Comparison of ENCODE assay signal across 13 cellular contexts in genomic region chr19:44603201-44603945, GRCh38. TPM values are rescaled to one million over a fixed set of nuclear protein-coding genes. Genes with fewer than 3 reads are reported as not detected.
A peak's percentile ranks its signal among the peaks of the same experiment; 100 is the strongest.
DNase-seq lines count a peak whose midpoint lies in the region; ATAC-seq, FAIRE-seq and TF ChIP-seq lines count a peak whose summit lies in the region.
"Had no signal": no experiment of that assay in that cellular context is flagged by ENCODE, and none has a peak within 500 bp of the region (broad histone marks: within the 10 kb centered on the region; RNA-seq: fewer than 3 reads in every experiment).

No MANE protein-coding gene starts in this region.

- H3K4me1 ChIP-seq in GM23248 (ENCODE audit: insufficient read depth) (peaks cover 38% of the 10 kb centered on the region), small intestine (ENCODE audit: control insufficient read depth in 2 of 2, insufficient read depth in 1 of 2, low read depth in 1 of 2, low read length in 1 of 2) (peaks cover 0 to 5% of the 10 kb centered on the region in 2 donors)

- no peak for FAIRE-seq in small intestine (lab: Jason Lieb, UNC)

- H3K27ac ChIP-seq in GM23248 (peak overlapping the region; percentile 64), small intestine (ENCODE audit: low read depth in 1 of 2, low read length in 1 of 2) (peak overlapping the region in 1 of 2 donors; percentile 60)

- peaks cover 52% of the 10 kb centered on the region for H3F3A ChIP-seq in GM23248 (ENCODE audit: insufficient read depth)

- no peak overlapping the region for H3K9ac ChIP-seq in GM23248

- 54 to 55% methylated on average over 7 to 8 of the region's 8 CpGs for WGBS in GM23248 (ENCODE audit: low coverage in 1 of 2, low lambda C conversion rate in 2 of 2, missing lambda C conversion rate in 2 of 2), 2 experiments
- WGBS in small intestine, 3 donors: 70 to 82% (median 77%) methylated on average over 8 of the region's 8 CpGs

- no peak overlapping the region for H2AFZ ChIP-seq in GM23248

- TF ChIP-seq CTCF in fibroblast of pulmonary artery (IDR thresholded peaks at IDR 0.05; ENCODE audit: low read length, missing control alignments): no peak

- H3K9me2 ChIP-seq in GM23248 (ENCODE audit: insufficient read depth): no peaks in the 10 kb centered on the region

- no peaks in the 10 kb centered on the region for H3K9me3 ChIP-seq in GM23248 (ENCODE audit: low read depth)
- no peaks in the 10 kb centered on the region for H3K9me3 ChIP-seq in small intestine (ENCODE audit: control insufficient read depth, low read depth)

- peak overlapping the region; percentile 45 for H3K4me2 ChIP-seq in GM23248 (ENCODE audit: unreplicated experiment)

- H4K20me1 ChIP-seq in GM23248 (ENCODE audit: insufficient read depth): no peaks in the 10 kb centered on the region

- H3K4me3 ChIP-seq in GM23248 (no peak overlapping the region), fibroblast of pulmonary artery (replicated peaks; ENCODE audit: low read depth, low read length) (no peak overlapping the region), small intestine (ENCODE audit: low read depth in 1 of 2, low read length in 2 of 2) (no peak overlapping the region)
- H3K4me3 ChIP-seq: stomach had no signal

- DNase-seq in GM23248 (peak; percentile 95), SW 1271 (lab: John Stamatoyannopoulos, UW) (peak; percentile 25 to 33), fibroblast of pulmonary artery (ENCODE audit: low read depth) (peak; percentile 89), small intestine (peak; percentile 29), CD1c-positive myeloid dendritic cell (ENCODE audit: extremely low spot score) (no peak)
- DNase-seq: activated B cell treated with CpG ODN at 0.5 μM for 24 hours; activated T-cell treated with anti-CD3 and anti-CD28 coated beads, Interleukin-2, amount 50 U/mL, for 48 hours; DND-41; stomach had no signal

- in situ Hi-C loops in GM23248 (cut with MboI): no loop called here

- no peaks in the 10 kb centered on the region for H3K27me3 ChIP-seq in GM23248 (replicated peaks; ENCODE audit: insufficient read depth)
- no peaks in the 10 kb centered on the region for H3K27me3 ChIP-seq in small intestine (ENCODE audit: control insufficient read depth in 2 of 2, insufficient read depth in 2 of 2, low read length in 2 of 2)
- H3K27me3 ChIP-seq: stomach had no signal

- no peaks in the 10 kb centered on the region for H3K79me2 ChIP-seq in GM23248 (ENCODE audit: insufficient read depth)

- no peak for ATAC-seq in GM18907 (IDR thresholded peaks at IDR 0.05; ENCODE audit: unreplicated experiment)
- no peak for ATAC-seq in GM18498 (IDR thresholded peaks at IDR 0.05; ENCODE audit: unreplicated experiment)
- ATAC-seq: natural killer cell treated with Interleukin-12 subunit alpha and Interleukin-12 subunit beta and Interleukin-15 and Interleukin-18, amount 100 ng/mL, for 72 hours; Panc1 had no signal

- no peaks in the 10 kb centered on the region for H3K36me3 ChIP-seq in GM23248 (ENCODE audit: low read depth)
- no peaks in the 10 kb centered on the region for H3K36me3 ChIP-seq in small intestine (ENCODE audit: control insufficient read depth in 2 of 2, insufficient read depth in 2 of 2, low read length in 2 of 2)
- H3K36me3 ChIP-seq: stomach had no signal

RNA-seq across cellular contexts. Expression of gene IGSF23, which starts 10.0 kb away (rescaled TPM):
- not detected in 2 replicates for total RNA-seq in GM23248 (2014; rRNA removed; shearing (Covaris generic))
- polyA plus RNA-seq in GM23248 (2016; fragmentation: Nextera tagmentation; extraction: Ambion mirVana) (0.63 and 0.79 TPM in 2 replicates), small intestine (10 to 100 TPM in 2 of 3 donors, 1 to 10 TPM in 1; 5.8 to 54.3 (median 23.8) TPM)
- total RNA-seq: activated B cell treated with CpG ODN at 0.5 μM for 24 hours; natural killer cell treated with Interleukin-12 subunit alpha and Interleukin-12 subunit beta and Interleukin-15 and Interleukin-18, amount 100 ng/mL, for 72 hours had no signal
- polyA plus RNA-seq: stomach had no signal

RNA-seq across cellular contexts. Expression of gene PVR, which starts 40.3 kb away (rescaled TPM):
- 140 and 148 TPM in 2 replicates for total RNA-seq in GM23248 (2014; rRNA removed; shearing (Covaris generic))
- polyA plus RNA-seq in GM23248 (2016; fragmentation: Nextera tagmentation; extraction: Ambion mirVana): 58.8 and 63.3 TPM in 2 replicates
- 10 to 100 TPM; 19.9 to 26.0 (median 22.2) TPM for polyA plus RNA-seq in small intestine
- total RNA-seq: activated B cell treated with CpG ODN at 0.5 μM for 24 hours had no signal
